8 cellular contexts compared by ENCODE assay signal in genomic region chr3:197627160-197627771, GRCh38.
DNase-seq lines count a peak whose midpoint lies in the region; ATAC-seq and TF ChIP-seq lines count a peak whose summit lies in the region.
"Not testable (repeated sequence)": the region's sequence is repeated elsewhere in the genome, so short reads cannot be mapped to it uniquely, and the experiment has no call there.

No MANE protein-coding gene starts in this region.

- H3K4me3 ChIP-seq in PC-3 (ENCODE audit: low read length), result peak overlapping the region; percentile 73; the same call in 1 of the 2 replicates
- H3K4me3 ChIP-seq in fibroblast of the aortic adventitia (ENCODE audit: low read depth, low read length), result peak overlapping the region; percentile 56
- peak overlapping the region; percentile 48 for H3K4me3 ChIP-seq in mononuclear cell (ENCODE audit: low read length)

- H4K20me1 ChIP-seq in PC-3 (ENCODE audit: low read length), result not testable (repeated sequence)

- POLR2A ChIA-PET in CD4-positive, alpha-beta T cell (lab: Charles Lee); PC-3 (lab: Charles Lee; ENCODE audit: unreplicated experiment); activated naive CD8-positive, alpha-beta T cell treated with anti-CD3 and anti-CD28 coated beads, Interleukin-2, amount 10 ng/mL, durations not matched to agents 7 days and 5 days (lab: Charles Lee): not testable (repeated sequence)

- H3K4me1 ChIP-seq in PC-3 (ENCODE audit: insufficient read depth, low read length); mononuclear cell (ENCODE audit: insufficient read depth, low read length): not testable (repeated sequence)

- peak overlapping the region; percentile 82; the same call in 1 of the 2 replicates for H3K9ac ChIP-seq in PC-3 (ENCODE audit: low read length)

- H3K4me3 Mint-ChIP-seq in CD4-positive, alpha-beta T cell, result peak overlapping the region; percentile 92
- peak overlapping the region; percentile 83 for H3K4me3 Mint-ChIP-seq in activated naive CD8-positive, alpha-beta T cell treated with anti-CD3 and anti-CD28 coated beads, Interleukin-2, amount 10 ng/mL, durations not matched to agents 7 days and 5 days
- peak overlapping the region; percentile 83 for H3K4me3 Mint-ChIP-seq in stimulated activated memory B cell treated with anti-CD40 and anti-IgM and Interleukin-4, amounts not matched to agents 10 μg/mL and 1 μg/mL and 100 μg/mL, for 72 hours

- not testable (repeated sequence) for TF ChIP-seq CTCF in CD4-positive, alpha-beta T cell (IDR thresholded peaks at IDR 0.05); PC-3 (conservative IDR thresholded peaks at IDR 0.05; ENCODE audit: low read depth, low read length); fibroblast of the aortic adventitia (IDR thresholded peaks at IDR 0.05; ENCODE audit: insufficient read depth, low read length)

- H3K9me2 ChIP-seq in PC-3 (replicated peaks; ENCODE audit: low read length), result not testable (repeated sequence)

- not testable (repeated sequence) for H3F3A ChIP-seq in PC-3 (ENCODE audit: low read length, unreplicated experiment)

- H3K9me3 ChIP-seq in CD4-positive, alpha-beta T cell (ENCODE audit: control insufficient read depth, low read length); PC-3 (ENCODE audit: low read length); mononuclear cell (ENCODE audit: low read depth, low read length): not testable (repeated sequence)

- H3K4me1 Mint-ChIP-seq in CD4-positive, alpha-beta T cell (ENCODE audit: low read depth); activated naive CD8-positive, alpha-beta T cell treated with anti-CD3 and anti-CD28 coated beads, Interleukin-2, amount 10 ng/mL, durations not matched to agents 7 days and 5 days; stimulated activated memory B cell treated with anti-CD40 and anti-IgM and Interleukin-4, amounts not matched to agents 10 μg/mL and 1 μg/mL and 100 μg/mL, for 72 hours: not testable (repeated sequence)

- DNase-seq in CD4-positive, alpha-beta T cell; PC-3; fibroblast of the aortic adventitia (ENCODE audit: low read depth): not testable (repeated sequence)
- peak; percentile 55 for DNase-seq in activated naive CD8-positive, alpha-beta T cell treated with anti-CD3 and anti-CD28 coated beads, Interleukin-2, amount 10 ng/mL, durations not matched to agents 7 days and 5 days

- not testable (repeated sequence) for H3K9me3 Mint-ChIP-seq in CD4-positive, alpha-beta T cell; activated naive CD8-positive, alpha-beta T cell treated with anti-CD3 and anti-CD28 coated beads, Interleukin-2, amount 10 ng/mL, durations not matched to agents 7 days and 5 days; stimulated activated memory B cell treated with anti-CD40 and anti-IgM and Interleukin-4, amounts not matched to agents 10 μg/mL and 1 μg/mL and 100 μg/mL, for 72 hours

- not testable (repeated sequence) for H3K27me3 Mint-ChIP-seq in CD4-positive, alpha-beta T cell; activated naive CD8-positive, alpha-beta T cell treated with anti-CD3 and anti-CD28 coated beads, Interleukin-2, amount 10 ng/mL, durations not matched to agents 7 days and 5 days; stimulated activated memory B cell treated with anti-CD40 and anti-IgM and Interleukin-4, amounts not matched to agents 10 μg/mL and 1 μg/mL and 100 μg/mL, for 72 hours

- H3K79me2 ChIP-seq in PC-3 (ENCODE audit: low read length), result peaks cover 19% of the 10 kb centered on the region

- H3K27ac Mint-ChIP-seq in CD4-positive, alpha-beta T cell, result peak overlapping the region; percentile 69
- peak overlapping the region; percentile 70 for H3K27ac Mint-ChIP-seq in activated naive CD8-positive, alpha-beta T cell treated with anti-CD3 and anti-CD28 coated beads, Interleukin-2, amount 10 ng/mL, durations not matched to agents 7 days and 5 days
- H3K27ac Mint-ChIP-seq in stimulated activated memory B cell treated with anti-CD40 and anti-IgM and Interleukin-4, amounts not matched to agents 10 μg/mL and 1 μg/mL and 100 μg/mL, for 72 hours, result peak overlapping the region; percentile 83

- intact Hi-C loops in CD4-positive, alpha-beta T cell (cut with DNase I, micrococcal nuclease); PC-3 (cut with micrococcal nuclease): not testable (repeated sequence)

- not testable (repeated sequence) for H3K4me2 ChIP-seq in PC-3 (ENCODE audit: low read length)

- CTCF ChIA-PET in CD4-positive, alpha-beta T cell (lab: Charles Lee); PC-3 (lab: Charles Lee): not testable (repeated sequence)

- not testable (repeated sequence) for H3K27ac ChIP-seq in CD4-positive, alpha-beta T cell (ENCODE audit: low read depth, low read length); PC-3 (ENCODE audit: low read length)

- peak; percentile 41 for ATAC-seq in CD4-positive, alpha-beta T cell (ENCODE audit: poor library complexity)
- ATAC-seq in GM21381 (IDR thresholded peaks at IDR 0.05; ENCODE audit: unreplicated experiment) (peak; percentile 50), HG03060 (IDR thresholded peaks at IDR 0.05; ENCODE audit: low read depth, unreplicated experiment) (peak; percentile 15), PC-3 (peak; percentile 42)
- ATAC-seq in activated naive CD8-positive, alpha-beta T cell treated with anti-CD3 and anti-CD28 coated beads, Interleukin-2, amount 10 ng/mL, durations not matched to agents 7 days and 5 days (ENCODE audit: low read depth), result peak; percentile 59
- ATAC-seq in stimulated activated memory B cell treated with anti-CD40 and anti-IgM and Interleukin-4, amounts not matched to agents 10 μg/mL and 1 μg/mL and 100 μg/mL, for 72 hours, result peak; percentile 83

- not testable (repeated sequence) for H3K27me3 ChIP-seq in CD4-positive, alpha-beta T cell (ENCODE audit: control insufficient read depth, insufficient read depth, low read length); PC-3 (ENCODE audit: low read length); mononuclear cell (ENCODE audit: insufficient read depth, low read length)

- H3K36me3 Mint-ChIP-seq in CD4-positive, alpha-beta T cell (ENCODE audit: low read depth); activated naive CD8-positive, alpha-beta T cell treated with anti-CD3 and anti-CD28 coated beads, Interleukin-2, amount 10 ng/mL, durations not matched to agents 7 days and 5 days; stimulated activated memory B cell treated with anti-CD40 and anti-IgM and Interleukin-4, amounts not matched to agents 10 μg/mL and 1 μg/mL and 100 μg/mL, for 72 hours: not testable (repeated sequence)

- not testable (repeated sequence) for BruUV-seq in PC-3 (replicated peaks; lab: Mats Ljungman, UMichigan)

- not testable (repeated sequence) for H2AFZ ChIP-seq in PC-3 (ENCODE audit: low read length)

- H3K36me3 ChIP-seq in PC-3 (ENCODE audit: low read depth, low read length), result not testable (repeated sequence)

Comparison
In these comparisons a context has a peak if more than half of its experiments do, and no peak if none do; other contexts are left out.
1. ATAC-seq: peak in every context shown above with its lines; median percentile 83 in stimulated activated memory B cell treated with anti-CD40 and anti-IgM and Interleukin-4, amounts not matched to agents 10 μg/mL and 1 μg/mL and 100 μg/mL, for 72 hours; 59 in activated naive CD8-positive, alpha-beta T cell treated with anti-CD3 and anti-CD28 coated beads, Interleukin-2, amount 10 ng/mL, durations not matched to agents 7 days and 5 days; 50 in GM21381; 42 in PC-3; 41 in CD4-positive, alpha-beta T cell; 15 in HG03060.